ENCODE assay signal across 1 cellular context in genomic region chr5:112660359-112660758, GRCh38.
A peak's percentile ranks its signal among the peaks of the same experiment; 100 is the strongest.
TF ChIP-seq lines count a peak whose summit lies in the region.

No MANE protein-coding gene starts in this region.

TF ChIP-seq in HEK293, 187 proteins besides CTCF, POLR2A, EP300 and RAD21 (continued from another document):
- TF ChIP-seq ZNF280C (tag by site-specific recombination; IDR thresholded peaks at IDR 0.05): no peak
- no peak for TF ChIP-seq KLF1 (tag by site-specific recombination; IDR thresholded peaks at IDR 0.05)
- no peak for TF ChIP-seq ZIC2 (tag by site-specific recombination; IDR thresholded peaks at IDR 0.05)
- TF ChIP-seq ZNF146 (tag by site-specific recombination; IDR thresholded peaks at IDR 0.05): no peak
- peak; percentile 81 for TF ChIP-seq ZNF529 (tag by site-specific recombination; IDR thresholded peaks at IDR 0.05; ENCODE audit: insufficient replicate concordance)
- no peak for TF ChIP-seq ZNF404 (tag by site-specific recombination; IDR thresholded peaks at IDR 0.05)
